25 cellular contexts compared by ENCODE assay signal in the genomic region with DNA sequence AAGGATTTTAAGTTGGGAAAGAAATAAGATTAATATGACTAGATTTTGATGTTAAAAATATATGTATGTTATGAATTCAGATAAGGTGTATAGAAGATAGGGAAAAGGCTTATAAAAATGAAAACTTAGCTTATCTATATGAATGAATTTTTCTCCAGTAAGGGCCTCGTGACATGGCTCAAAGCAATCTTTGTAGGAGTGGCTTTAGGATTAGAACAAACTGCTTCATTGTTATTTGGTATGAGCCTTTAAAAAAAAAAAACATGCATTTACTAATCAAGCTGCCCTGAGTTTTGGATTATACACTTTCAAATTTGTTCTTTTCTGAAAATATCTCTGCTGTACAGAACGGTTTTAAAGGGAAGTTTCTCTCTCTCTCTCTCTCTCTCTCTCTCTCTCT.
"Had no signal": no experiment of that assay in that cellular context is flagged by ENCODE, and none has a peak within 500 bp of the region (broad histone marks: within the 10 kb centered on the region; RNA-seq: fewer than 3 reads in every experiment).

No MANE protein-coding gene starts in this region.

- DNase-seq: naive thymus-derived CD4-positive, alpha-beta T cell; natural killer cell; occipital lobe; ovary; retina; right cardiac atrium; sigmoid colon; small intestine; stimulated activated CD4-positive, alpha-beta T cell treated with anti-CD3 and anti-CD28 coated beads, Interleukin-15, amount 100 ng/mL, for 24 hours; stimulated activated CD4-positive, alpha-beta T cell treated with anti-CD3 and anti-CD28 coated beads, Interleukin-2, amount 100 ng/mL, for 24 hours; stimulated activated CD4-positive, alpha-beta T cell treated with anti-CD3 and anti-CD28 coated beads, Interleukin-2, amount 100 ng/mL, for 48 hours; stimulated activated CD4-positive, alpha-beta T cell treated with anti-CD3 and anti-CD28 coated beads, Interleukin-4, amount 100 ng/mL, for 24 hours; stimulated activated naive B cell treated with anti-CD40 and anti-IgM and Interleukin-4, amounts not matched to agents 10 μg/mL and 1 μg/mL and 100 μg/mL, for 72 hours; stimulated activated naive CD4-positive, alpha-beta T cell treated with Interleukin-2 at 50 U/mL for 16 hours; stomach; thyroid gland; trophoblast cell; upper lobe of left lung had no signal

- H3K4me1 ChIP-seq: parathyroid adenoma, prostate gland, sigmoid colon, stomach, thyroid gland, tibial nerve, upper lobe of left lung, vagina had no signal

- H3K27ac ChIP-seq: neural progenitor cell, ovary, parathyroid adenoma, prostate gland, sigmoid colon, stomach, thoracic aorta, thyroid gland, tibial nerve, upper lobe of left lung, vagina had no signal

- H3K36me3 ChIP-seq: neural progenitor cell, ovary, prostate gland, sigmoid colon, stomach, thoracic aorta, thyroid gland, tibial nerve, upper lobe of left lung, vagina had no signal

- H3K9me3 ChIP-seq: ovary, prostate gland, sigmoid colon, thoracic aorta, thyroid gland, upper lobe of left lung, vagina had no signal

- H3K4me3 ChIP-seq: neural progenitor cell, ovary, prostate gland, sigmoid colon, stomach, thoracic aorta, thyroid gland, tibial nerve, upper lobe of left lung, vagina had no signal

- H3K27me3 ChIP-seq: neural progenitor cell, ovary, sigmoid colon, stomach, thyroid gland, tibial nerve, upper lobe of left lung, vagina had no signal

- ATAC-seq: naive thymus-derived CD4-positive, alpha-beta T cell; natural killer cell; right cardiac atrium; stimulated activated effector memory CD8-positive, alpha-beta T cell treated with anti-CD3 and anti-CD28 coated beads, Interleukin-12 subunit alpha, Interleukin-12 subunit beta, amount 100 ng/mL, for 72 hours; stimulated activated naive B cell treated with anti-CD40 and anti-IgM and Interleukin-4, amounts not matched to agents 10 μg/mL and 1 μg/mL and 100 μg/mL, for 72 hours had no signal
